7 cellular contexts compared by ENCODE assay signal in the genomic region with DNA sequence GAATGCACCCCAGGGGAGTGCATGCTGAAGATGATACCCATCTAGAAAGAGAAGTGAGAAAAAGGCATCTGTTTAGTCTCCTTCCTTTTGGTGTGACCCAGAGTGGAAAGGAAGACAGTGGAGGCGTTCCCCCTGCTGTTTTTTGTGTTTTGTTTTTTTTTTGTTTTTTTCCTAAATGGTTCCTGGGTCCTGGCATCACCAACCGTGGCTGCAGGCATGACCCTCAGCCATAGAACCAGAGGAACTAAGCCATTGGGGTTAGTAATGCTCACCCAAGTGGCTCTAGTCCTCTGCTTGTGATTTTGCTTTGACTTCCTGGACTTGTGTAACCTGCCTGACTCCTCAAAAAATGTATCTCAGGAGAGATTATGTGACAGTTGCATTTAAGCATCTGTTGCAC.
"Had no signal": no experiment of that assay in that cellular context is flagged by ENCODE, and none has a peak within 500 bp of the region (broad histone marks: within the 10 kb centered on the region; RNA-seq: fewer than 3 reads in every experiment).

No MANE protein-coding gene starts in this region.

- FAIRE-seq: HepG2, HTR-8/SVneo, K562 had no signal

- H3K4me3 ChIP-seq: K562 had no signal

- H3K36me3 Mint-ChIP-seq: IgD-negative memory B cell had no signal

- H3K27ac Mint-ChIP-seq: IgD-negative memory B cell had no signal

- DNase-seq: IMR-90, KBM-7 had no signal

- H3K4me1 Mint-ChIP-seq: IgD-negative memory B cell had no signal

- H3K27me3 Mint-ChIP-seq: IgD-negative memory B cell had no signal

- H3K27ac ChIP-seq: HL-60 had no signal

- H3K4me3 Mint-ChIP-seq: IgD-negative memory B cell had no signal
